ENCODE assay signal across 1 cellular context in genomic region chr1:55210990-55211389, GRCh38.
TF ChIP-seq lines count a peak whose summit lies in the region.

No MANE protein-coding gene starts in this region.

TF ChIP-seq in IMR-90, 13 proteins besides CTCF, POLR2A, EP300 and RAD21 (continued from another document):
- TF ChIP-seq, protein P1, sequence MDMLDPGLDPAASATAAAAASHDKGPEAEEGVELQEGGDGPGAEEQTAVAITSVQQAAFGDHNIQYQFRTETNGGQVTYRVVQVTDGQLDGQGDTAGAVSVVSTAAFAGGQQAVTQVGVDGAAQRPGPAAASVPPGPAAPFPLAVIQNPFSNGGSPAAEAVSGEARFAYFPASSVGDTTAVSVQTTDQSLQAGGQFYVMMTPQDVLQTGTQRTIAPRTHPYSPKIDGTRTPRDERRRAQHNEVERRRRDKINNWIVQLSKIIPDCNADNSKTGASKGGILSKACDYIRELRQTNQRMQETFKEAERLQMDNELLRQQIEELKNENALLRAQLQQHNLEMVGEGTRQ (IDR thresholded peaks at IDR 0.05; ENCODE audit: low read depth, low read length), result no peak
- no peak for TF ChIP-seq MXI1 (IDR thresholded peaks at IDR 0.05; ENCODE audit: borderline replicate concordance, low read depth, low read length)
- TF ChIP-seq CHD1 (IDR thresholded peaks at IDR 0.05; ENCODE audit: low read depth, low read length), result no peak
